Comparison of ENCODE assay signal across 18 cellular contexts in genomic region chr1:236108027-236108648, GRCh38.
"Had no signal": no experiment of that assay in that cellular context is flagged by ENCODE, and none has a peak within 500 bp of the region (broad histone marks: within the 10 kb centered on the region; RNA-seq: fewer than 3 reads in every experiment).

No MANE protein-coding gene starts in this region.

- DNase-seq: activated CD4-positive, alpha-beta T cell treated with anti-CD3 and anti-CD28 coated beads for 4 hours; activated CD8-positive, alpha-beta memory T cell treated with anti-CD3 and anti-CD28 coated beads, Interleukin-2, amount 50 U/mL, for 4 hours; activated CD8-positive, alpha-beta T cell treated with anti-CD3 and anti-CD28 coated beads for 36 hours; activated T-cell treated with anti-CD3 and anti-CD28 coated beads, Interleukin-2, amount 50 U/mL, for 72 hours; caudate nucleus; effector CD8-positive, alpha-beta T cell; heart left ventricle; islet precursor cell; natural killer cell; sigmoid colon; stimulated activated CD4-positive, alpha-beta T cell treated with anti-CD3 and anti-CD28 coated beads, Interleukin-12 subunit alpha, Interleukin-12 subunit beta, amount 100 ng/mL, for 4 hours; stimulated activated naive CD4-positive, alpha-beta T cell treated with Interleukin-2 at 50 U/mL for 16 hours; T-helper 9 cell; trophoblast cell had no signal

- H3K27me3 ChIP-seq: heart left ventricle, sigmoid colon had no signal

- H3K27ac ChIP-seq: coronary artery, heart left ventricle, sigmoid colon, VCaP had no signal

- H3K4me3 ChIP-seq: coronary artery, heart left ventricle, sigmoid colon had no signal

- ATAC-seq: activated CD8-positive, alpha-beta T cell treated with anti-CD3 and anti-CD28 coated beads for 36 hours; activated T-cell treated with anti-CD3 and anti-CD28 coated beads, Interleukin-2, amount 50 U/mL, for 72 hours; heart left ventricle; natural killer cell had no signal

- H3K36me3 ChIP-seq: heart left ventricle, sigmoid colon had no signal

- FAIRE-seq: astrocyte, frontal cortex had no signal

- H3K9me3 ChIP-seq: heart left ventricle, sigmoid colon had no signal
